ENCODE assay signal across 8 cellular contexts in genomic region chr9:97635026-97635425, GRCh38. TPM values are rescaled to one million over a fixed set of nuclear protein-coding genes. Genes with fewer than 3 reads are reported as not detected.
DNase-seq lines count a peak whose midpoint lies in the region; ATAC-seq and TF ChIP-seq lines count a peak whose summit lies in the region.

No MANE protein-coding gene starts in this region.

- no peaks in the 10 kb centered on the region for H3K9me3 Mint-ChIP-seq in GM23338
- H3K9me3 Mint-ChIP-seq in activated T-helper 2 cell treated with anti-CD3 and anti-CD28 coated beads, Interferon-gamma antibody, Interleukin-2, Interleukin-4, amounts not matched to agents 10 μg/mL and 5 μg/mL and 100 μg/mL, durations not matched to agents 14 hours and 24 hours and 36 hours: no peaks in the 10 kb centered on the region

- peak overlapping the region; percentile 91 for H3K4me3 Mint-ChIP-seq in GM23338
- H3K4me3 Mint-ChIP-seq in activated T-helper 2 cell treated with anti-CD3 and anti-CD28 coated beads, Interferon-gamma antibody, Interleukin-2, Interleukin-4, amounts not matched to agents 10 μg/mL and 5 μg/mL and 100 μg/mL, durations not matched to agents 14 hours and 24 hours and 36 hours (ENCODE audit: low read depth): peak overlapping the region; percentile 89

- TF ChIP-seq CTCF in 22Rv1 (IDR thresholded peaks at IDR 0.05): no peak
- TF ChIP-seq CTCF in GM23338 (conservative IDR thresholded peaks at IDR 0.05; ENCODE audit: low read depth in 2 of 2): no peak
- no peak for TF ChIP-seq CTCF in lower lobe of right lung (IDR thresholded peaks at IDR 0.05)

- no peaks in the 10 kb centered on the region for H3K9me2 ChIP-seq in GM23338 (ENCODE audit: insufficient read depth)

- peaks cover 7% of the 10 kb centered on the region for H3K27me3 Mint-ChIP-seq in GM23338 (ENCODE audit: insufficient read depth, low read depth, poor library complexity)
- no peaks in the 10 kb centered on the region for H3K27me3 Mint-ChIP-seq in activated T-helper 2 cell treated with anti-CD3 and anti-CD28 coated beads, Interferon-gamma antibody, Interleukin-2, Interleukin-4, amounts not matched to agents 10 μg/mL and 5 μg/mL and 100 μg/mL, durations not matched to agents 14 hours and 24 hours and 36 hours (ENCODE audit: low read depth)

- ATAC-seq in GM23338 (no peak), lower lobe of right lung (no peak), GM21529 (IDR thresholded peaks at IDR 0.05; ENCODE audit: unreplicated experiment) (no peak)

- H3K27me3 ChIP-seq in GM23338 (ENCODE audit: insufficient read depth) (no peaks in the 10 kb centered on the region), lower lobe of right lung (ENCODE audit: low read depth) (no peaks in the 10 kb centered on the region)

- H3K9me3 ChIP-seq in lower lobe of right lung: no peaks in the 10 kb centered on the region

- H3K4me1 ChIP-seq in GM23338 (ENCODE audit: insufficient read depth): peaks cover 20% of the 10 kb centered on the region
- peaks cover 59% of the 10 kb centered on the region for H3K4me1 ChIP-seq in lower lobe of right lung

- H3K4me2 ChIP-seq in GM23338: peak overlapping the region; percentile 89

- intact Hi-C loops in activated T-helper 2 cell treated with anti-CD3 and anti-CD28 coated beads, Interferon-gamma antibody, Interleukin-2, Interleukin-4, amounts not matched to agents 10 μg/mL and 5 μg/mL and 100 μg/mL, durations not matched to agents 14 hours and 24 hours and 36 hours (cut with micrococcal nuclease): loop anchor here (10.0 kb wide), 3 partner anchors 170 to 1220 kb away; partner anchors contain the start of genes TBC1D2 and ZNF367
- intact Hi-C loops in lower lobe of right lung (cut with DNase I): no loop called here

- H4K20me1 ChIP-seq in GM23338 (replicated peaks; ENCODE audit: insufficient read depth): peaks cover 48% of the 10 kb centered on the region

- DNase-seq in GM23338 (ENCODE audit: low spot score) (no peak), lower lobe of right lung (no peak), NCI-H1417 (lab: John Stamatoyannopoulos, UW) (no peak), GM03348 (ENCODE audit: low spot score) (no peak), DMS53 (lab: John Stamatoyannopoulos, UW) (no peak)
- no peak for DNase-seq in activated T-helper 2 cell treated with anti-CD3 and anti-CD28 coated beads, Interferon-gamma antibody, Interleukin-2, Interleukin-4, amounts not matched to agents 10 μg/mL and 5 μg/mL and 100 μg/mL, durations not matched to agents 14 hours and 24 hours and 36 hours (ENCODE audit: low spot score)

- peaks cover 39% of the 10 kb centered on the region for H3K4me1 Mint-ChIP-seq in GM23338
- peaks cover 49% of the 10 kb centered on the region for H3K4me1 Mint-ChIP-seq in activated T-helper 2 cell treated with anti-CD3 and anti-CD28 coated beads, Interferon-gamma antibody, Interleukin-2, Interleukin-4, amounts not matched to agents 10 μg/mL and 5 μg/mL and 100 μg/mL, durations not matched to agents 14 hours and 24 hours and 36 hours (ENCODE audit: low read depth)

- no peak overlapping the region for H3K27ac Mint-ChIP-seq in GM23338
- peak overlapping the region; percentile 98 for H3K27ac Mint-ChIP-seq in activated T-helper 2 cell treated with anti-CD3 and anti-CD28 coated beads, Interferon-gamma antibody, Interleukin-2, Interleukin-4, amounts not matched to agents 10 μg/mL and 5 μg/mL and 100 μg/mL, durations not matched to agents 14 hours and 24 hours and 36 hours

- no peak overlapping the region for H2AFZ ChIP-seq in GM23338

- peak overlapping the region; percentile 98 for H3K27ac ChIP-seq in 22Rv1
- no peak overlapping the region for H3K27ac ChIP-seq in GM23338 (ENCODE audit: low read depth)
- H3K27ac ChIP-seq in lower lobe of right lung: no peak overlapping the region

- peaks cover 80% of the 10 kb centered on the region for H3K79me2 ChIP-seq in GM23338 (replicated peaks; ENCODE audit: insufficient read depth)

- H3F3A ChIP-seq in GM23338 (replicated peaks; ENCODE audit: low read depth): peaks cover 3% of the 10 kb centered on the region; the same call in 1 of the 2 replicates

- H3K36me3 ChIP-seq in GM23338 (ENCODE audit: insufficient read depth): no peaks in the 10 kb centered on the region
- no peaks in the 10 kb centered on the region for H3K36me3 ChIP-seq in lower lobe of right lung

- H3K36me3 Mint-ChIP-seq in GM23338 (ENCODE audit: low read depth): peaks cover 3% of the 10 kb centered on the region; the same call in 1 of the 3 replicates
- H3K36me3 Mint-ChIP-seq in activated T-helper 2 cell treated with anti-CD3 and anti-CD28 coated beads, Interferon-gamma antibody, Interleukin-2, Interleukin-4, amounts not matched to agents 10 μg/mL and 5 μg/mL and 100 μg/mL, durations not matched to agents 14 hours and 24 hours and 36 hours (ENCODE audit: low read depth): peaks cover 37% of the 10 kb centered on the region

- peak overlapping the region; percentile 91 for H3K4me3 ChIP-seq in GM23338
- H3K4me3 ChIP-seq in lower lobe of right lung: peak overlapping the region; percentile 94

TF ChIP-seq in GM23338, 12 proteins besides CTCF, POLR2A, EP300 and RAD21:
- TF ChIP-seq ZNF114 (CRISPR knock-in tag; IDR thresholded peaks at IDR 0.05) (no peak), CREB1 (CRISPR knock-in tag; IDR thresholded peaks at IDR 0.05; ENCODE audit: low read depth) (no peak), ZNF331 (CRISPR knock-in tag; IDR thresholded peaks at IDR 0.05; ENCODE audit: low read depth) (no peak), EZH2phosphoT487 (IDR thresholded peaks at IDR 0.05; ENCODE audit: unreplicated experiment) (no peak), ETS1 (IDR thresholded peaks at IDR 0.05) (no peak), JUNB (IDR thresholded peaks at IDR 0.05; ENCODE audit: unreplicated experiment) (no peak), NANOG (IDR thresholded peaks at IDR 0.05; ENCODE audit: borderline replicate concordance) (no peak), STAT1 (IDR thresholded peaks at IDR 0.05; ENCODE audit: unreplicated experiment) (no peak), REST (IDR thresholded peaks at IDR 0.05; ENCODE audit: unreplicated experiment) (no peak)

RNA-seq across cellular contexts. Expression of gene NCBP1, which starts 1.4 kb away (rescaled TPM):
- 60.2 and 63.4 TPM in 2 replicates for total RNA-seq in GM23338 (2014; rRNA removed; shearing (Covaris generic))
- 43.9 and 52.9 TPM in 2 replicates for polyA plus RNA-seq in GM23338 (2016; fragmentation: Nextera tagmentation; extraction: Ambion mirVana)
- total RNA-seq in activated T-helper 2 cell treated with anti-CD3 and anti-CD28 coated beads, Interferon-gamma antibody, Interleukin-2, Interleukin-4, amounts not matched to agents 10 μg/mL and 5 μg/mL and 100 μg/mL, durations not matched to agents 14 hours and 24 hours and 36 hours: 44.2 and 44.8 TPM in 2 replicates
- 22.8 TPM for total RNA-seq in lower lobe of right lung

RNA-seq across cellular contexts. Expression of gene TSTD2, which starts 1.9 kb away (rescaled TPM):
- 20.2 and 21.8 TPM in 2 replicates for total RNA-seq in GM23338 (2014; rRNA removed; shearing (Covaris generic))
- 8.5 and 10.2 TPM in 2 replicates for polyA plus RNA-seq in GM23338 (2016; fragmentation: Nextera tagmentation; extraction: Ambion mirVana)
- total RNA-seq in activated T-helper 2 cell treated with anti-CD3 and anti-CD28 coated beads, Interferon-gamma antibody, Interleukin-2, Interleukin-4, amounts not matched to agents 10 μg/mL and 5 μg/mL and 100 μg/mL, durations not matched to agents 14 hours and 24 hours and 36 hours: 18.8 and 19.4 TPM in 2 replicates
- total RNA-seq in lower lobe of right lung: 18.6 TPM
